In genomic region chr5:10695055-10695649, GRCh38 we compare ENCODE assay signal across 8 cellular contexts.
DNase-seq lines count a peak whose midpoint lies in the region; ATAC-seq and TF ChIP-seq lines count a peak whose summit lies in the region.

No MANE protein-coding gene starts in this region.

- intact Hi-C loops in Calu3 (cut with micrococcal nuclease; ENCODE audit: unreplicated experiment), result loop anchor here (5.0 to 10.0 kb wide), 2 partner anchors 490 to 557 kb away; no protein-coding TSS in a partner anchor

- H3K4me3 Mint-ChIP-seq in Calu3 (ENCODE audit: low read depth, unreplicated experiment), result no peak overlapping the region
- no peak overlapping the region for H3K4me3 Mint-ChIP-seq in naive thymus-derived CD8-positive, alpha-beta T cell

- H3K36me3 Mint-ChIP-seq in Calu3 (ENCODE audit: insufficient read depth, unreplicated experiment), result no peaks in the 10 kb centered on the region
- peaks cover 0 to 7% (median 5%) of the 10 kb centered on the region in 3 donors for H3K36me3 Mint-ChIP-seq in naive thymus-derived CD8-positive, alpha-beta T cell

- no peak for TF ChIP-seq POLR2A in suprapubic skin (IDR thresholded peaks at IDR 0.05)

- POLR2A ChIA-PET in naive thymus-derived CD8-positive, alpha-beta T cell (lab: Charles Lee), result no interaction called here

- no peak overlapping the region for H3K27ac ChIP-seq in suprapubic skin

- no peak overlapping the region for H3K9ac ChIP-seq in NT2/D1 (ENCODE audit: insufficient read length, low read depth)

- H3K27me3 ChIP-seq in NT2/D1 (ENCODE audit: insufficient read depth, insufficient read length), result no peaks in the 10 kb centered on the region
- no peaks in the 10 kb centered on the region for H3K27me3 ChIP-seq in suprapubic skin

- H3K4me3 ChIP-seq in NT2/D1 (ENCODE audit: insufficient read length, low read depth) (no peak overlapping the region), choroid plexus epithelial cell (ENCODE audit: low read depth, low read length) (no peak overlapping the region), suprapubic skin (no peak overlapping the region)

- H3K4me1 Mint-ChIP-seq in Calu3 (ENCODE audit: low read depth, unreplicated experiment), result peaks cover 34% of the 10 kb centered on the region
- peaks cover 23 to 42% (median 35%) of the 10 kb centered on the region in 4 donors for H3K4me1 Mint-ChIP-seq in naive thymus-derived CD8-positive, alpha-beta T cell

- DNase-seq in Calu3, result peak; percentile 78
- DNase-seq in HT-29 (ENCODE audit: low spot score), result peak; percentile 87
- peak; percentile 22 for DNase-seq in NT2/D1 (ENCODE audit: low read depth, low spot score)
- peak; percentile 80 for DNase-seq in choroid plexus epithelial cell (ENCODE audit: low read depth)
- DNase-seq in left lobe of liver (ENCODE audit: low spot score), result peak; percentile 76
- no peak for DNase-seq in suprapubic skin (ENCODE audit: low spot score in 2 of 2)
- DNase-seq in naive thymus-derived CD8-positive, alpha-beta T cell, result no peak

- TF ChIP-seq CTCF in Calu3 (IDR thresholded peaks at IDR 0.05; ENCODE audit: unreplicated experiment) (peak; percentile 52), choroid plexus epithelial cell (conservative IDR thresholded peaks at IDR 0.05; ENCODE audit: low read depth, low read length) (peak; percentile 91), suprapubic skin (IDR thresholded peaks at IDR 0.05) (peak; percentile 58 to 62)

- H3K27ac Mint-ChIP-seq in Calu3 (ENCODE audit: unreplicated experiment), result no peak overlapping the region
- H3K27ac Mint-ChIP-seq in naive thymus-derived CD8-positive, alpha-beta T cell, result peak overlapping the region in 1 of 10 donors; percentile 53

- H3K4me1 ChIP-seq in NT2/D1 (ENCODE audit: insufficient read depth, insufficient read length) (peaks cover 2% of the 10 kb centered on the region), suprapubic skin (no peaks in the 10 kb centered on the region)

- H3K9me3 Mint-ChIP-seq in Calu3 (ENCODE audit: low read depth, unreplicated experiment), result no peaks in the 10 kb centered on the region
- no peaks in the 10 kb centered on the region for H3K9me3 Mint-ChIP-seq in naive thymus-derived CD8-positive, alpha-beta T cell

- H3K9me3 ChIP-seq in NT2/D1 (ENCODE audit: insufficient read depth, low read length) (no peaks in the 10 kb centered on the region), suprapubic skin (no peaks in the 10 kb centered on the region)

- peak; percentile 60 for ATAC-seq in GM19035 (IDR thresholded peaks at IDR 0.05; ENCODE audit: unreplicated experiment)
- peak; percentile 96 for ATAC-seq in left lobe of liver
- ATAC-seq in naive thymus-derived CD8-positive, alpha-beta T cell, result no peak

- WGBS in suprapubic skin, result 23% methylated on average over 6 of the region's 14 CpGs

- BruUV-seq in Calu3 (replicated peaks; lab: Mats Ljungman, UMichigan), result no TSS peak

- H3K36me3 ChIP-seq in NT2/D1 (ENCODE audit: insufficient read depth, insufficient read length, low read length), result peaks cover 22% of the 10 kb centered on the region
- peaks cover 4% of the 10 kb centered on the region for H3K36me3 ChIP-seq in suprapubic skin

- no peaks in the 10 kb centered on the region for H3K27me3 Mint-ChIP-seq in Calu3 (ENCODE audit: unreplicated experiment)
- H3K27me3 Mint-ChIP-seq in naive thymus-derived CD8-positive, alpha-beta T cell, result no peaks in the 10 kb centered on the region

- CTCF ChIA-PET in Calu3 (lab: Charles Lee), result interaction anchor here (1.0 kb wide), 3 partner anchors 29 to 162 kb away, joined by 3 to 5 read pairs (median 5); no protein-coding TSS in a partner anchor

- no peak for TF ChIP-seq EP300 in suprapubic skin (IDR thresholded peaks at IDR 0.05)

Comparison
In these comparisons a context has a peak if more than half of its experiments do, and no peak if none do; other contexts are left out.
1. DNase-seq: peak in Calu3 (single experiment), HT-29 (single experiment), NT2/D1 (single experiment), choroid plexus epithelial cell (single experiment) and left lobe of liver (single experiment); none in suprapubic skin (0 of 2) and naive thymus-derived CD8-positive, alpha-beta T cell (0 of 10).
2. ATAC-seq: peak in GM19035 (single experiment) and left lobe of liver (single experiment); none in naive thymus-derived CD8-positive, alpha-beta T cell (0 of 2).
3. Peak in every context shown above with its lines, with median percentiles within 50 percentile points of each other: CTCF ChIP-seq.